In genomic region chr5:108797986-108798385, GRCh38 we compare ENCODE assay signal across 22 cellular contexts.
"Had no signal": no experiment of that assay in that cellular context is flagged by ENCODE, and none has a peak within 500 bp of the region (broad histone marks: within the 10 kb centered on the region; RNA-seq: fewer than 3 reads in every experiment).

No MANE protein-coding gene starts in this region.

- H3K4me1 ChIP-seq: gastrocnemius medialis, lower lobe of right lung, neural progenitor cell, psoas muscle, sigmoid colon, upper lobe of left lung had no signal

- H3K36me3 ChIP-seq: gastrocnemius medialis, ovary, sigmoid colon, thoracic aorta had no signal

- H3K4me1 Mint-ChIP-seq: neural progenitor cell had no signal

- H3K9me3 ChIP-seq: gastrocnemius medialis, mucosa of descending colon, ovary, psoas muscle, sigmoid colon, thoracic aorta, tibial nerve, upper lobe of left lung had no signal

- H3K4me2 ChIP-seq: neural progenitor cell had no signal

- H3K4me3 ChIP-seq: gastrocnemius medialis, lower lobe of right lung, mucosa of descending colon, neural progenitor cell, ovary, psoas muscle, sigmoid colon, thoracic aorta, tibial nerve, upper lobe of left lung had no signal

- H3K4me3 Mint-ChIP-seq: effector memory CD8-positive, alpha-beta T cell; naive B cell; natural killer cell treated with Interleukin-12 subunit alpha and Interleukin-12 subunit beta and Interleukin-15 and Interleukin-18, amount 100 ng/mL, for 72 hours; neural progenitor cell; stimulated activated naive B cell treated with anti-CD40 and anti-IgM and Interleukin-4, amounts not matched to agents 10 μg/mL and 1 μg/mL and 100 μg/mL, for 72 hours; stimulated activated naive CD8-positive, alpha-beta T cell treated with anti-CD3 and anti-CD28 coated beads, Interleukin-15, Interleukin-2, amounts not matched to agents 100 ng/mL and 50 ng/mL, for 24 hours had no signal

- H3K9me3 Mint-ChIP-seq: natural killer cell treated with Interleukin-12 subunit alpha and Interleukin-12 subunit beta and Interleukin-15 and Interleukin-18, amount 100 ng/mL, for 72 hours had no signal

- H3K27ac ChIP-seq: gastrocnemius medialis, lower lobe of right lung, neural progenitor cell, ovary, psoas muscle, sigmoid colon, thoracic aorta, tibial nerve, upper lobe of left lung had no signal

- H3K27ac Mint-ChIP-seq: effector memory CD8-positive, alpha-beta T cell; neural progenitor cell; stimulated activated naive B cell treated with anti-CD40 and anti-IgM and Interleukin-4, amounts not matched to agents 10 μg/mL and 1 μg/mL and 100 μg/mL, for 72 hours; stimulated activated naive CD8-positive, alpha-beta T cell treated with anti-CD3 and anti-CD28 coated beads, Interleukin-15, Interleukin-2, amounts not matched to agents 100 ng/mL and 50 ng/mL, for 24 hours had no signal

- ATAC-seq: effector memory CD8-positive, alpha-beta T cell; gastrocnemius medialis; left ventricle myocardium superior; lower lobe of right lung; mucosa of descending colon; natural killer cell treated with Interleukin-12 subunit alpha and Interleukin-12 subunit beta and Interleukin-15 and Interleukin-18, amount 100 ng/mL, for 72 hours; psoas muscle; stimulated activated naive B cell treated with anti-CD40 and anti-IgM and Interleukin-4, amounts not matched to agents 10 μg/mL and 1 μg/mL and 100 μg/mL, for 72 hours had no signal

- H2AFZ ChIP-seq: neural progenitor cell had no signal

- H3K27me3 ChIP-seq: gastrocnemius medialis, neural progenitor cell, ovary, sigmoid colon, tibial nerve, upper lobe of left lung had no signal

- DNase-seq: cortex of kidney; effector memory CD8-positive, alpha-beta T cell; gastrocnemius medialis; head of caudate nucleus; left ventricle myocardium superior; lower lobe of right lung; mucosa of descending colon; naive B cell; ovary; posterior cingulate gyrus; psoas muscle; right cardiac atrium; sigmoid colon; stimulated activated CD4-positive, alpha-beta T cell treated with anti-CD3 and anti-CD28 coated beads, Interleukin-15, amount 100 ng/mL, for 24 hours; stimulated activated CD4-positive, alpha-beta T cell treated with anti-CD3 and anti-CD28 coated beads, Interleukin-2, amount 100 ng/mL, for 48 hours; stimulated activated naive B cell treated with anti-CD40 and anti-IgM and Interleukin-4, amounts not matched to agents 10 μg/mL and 1 μg/mL and 100 μg/mL, for 72 hours; upper lobe of left lung had no signal

- H3K27me3 Mint-ChIP-seq: effector memory CD8-positive, alpha-beta T cell; naive B cell; natural killer cell treated with Interleukin-12 subunit alpha and Interleukin-12 subunit beta and Interleukin-15 and Interleukin-18, amount 100 ng/mL, for 72 hours; stimulated activated naive B cell treated with anti-CD40 and anti-IgM and Interleukin-4, amounts not matched to agents 10 μg/mL and 1 μg/mL and 100 μg/mL, for 72 hours; stimulated activated naive CD8-positive, alpha-beta T cell treated with anti-CD3 and anti-CD28 coated beads, Interleukin-15, Interleukin-2, amounts not matched to agents 100 ng/mL and 50 ng/mL, for 24 hours had no signal

- H3K9ac ChIP-seq: neural progenitor cell had no signal
